11 cellular contexts compared by ENCODE assay signal in genomic region chr5:139911425-139912120, GRCh38.
"Had no signal": no experiment of that assay in that cellular context is flagged by ENCODE, and none has a peak within 500 bp of the region (broad histone marks: within the 10 kb centered on the region; RNA-seq: fewer than 3 reads in every experiment).

No MANE protein-coding gene starts in this region.

- DNase-seq: activated CD4-positive, alpha-beta T cell treated with anti-CD3 and anti-CD28 coated beads, Interleukin-2, amount 50 U/mL, for 1 hour; activated gamma-delta T cell treated with Interleukin-2 at 50 U/mL for 16 hours; activated naive CD8-positive, alpha-beta T cell treated with anti-CD3 and anti-CD28 coated beads for 36 hours; activated T-cell treated with anti-CD3 and anti-CD28 coated beads, Interleukin-2, amount 50 U/mL, for 72 hours; brain microvascular endothelial cell; dorsolateral prefrontal cortex; heart right ventricle; pancreas had no signal

- H3K27me3 ChIP-seq: dorsolateral prefrontal cortex, heart right ventricle, pancreas had no signal

- H3K4me3 ChIP-seq: dorsolateral prefrontal cortex, heart right ventricle, pancreas, smooth muscle cell, tibial artery had no signal

- H3K9me3 ChIP-seq: heart right ventricle, pancreas, tibial artery had no signal

- H3K4me2 ChIP-seq: smooth muscle cell had no signal

- H3K36me3 ChIP-seq: brain microvascular endothelial cell, heart right ventricle, pancreas, tibial artery had no signal

- ATAC-seq: activated T-cell treated with anti-CD3 and anti-CD28 coated beads, Interleukin-2, amount 50 U/mL, for 72 hours; pancreas; stimulated activated effector memory CD8-positive, alpha-beta T cell treated with anti-CD3 and anti-CD28 coated beads, Interleukin-12 subunit alpha, Interleukin-12 subunit beta, amount 100 ng/mL, for 72 hours had no signal

- H3K4me1 ChIP-seq: pancreas had no signal

- H3K27ac ChIP-seq: brain microvascular endothelial cell, dorsolateral prefrontal cortex, heart right ventricle, pancreas, tibial artery had no signal
